In the genomic region with DNA sequence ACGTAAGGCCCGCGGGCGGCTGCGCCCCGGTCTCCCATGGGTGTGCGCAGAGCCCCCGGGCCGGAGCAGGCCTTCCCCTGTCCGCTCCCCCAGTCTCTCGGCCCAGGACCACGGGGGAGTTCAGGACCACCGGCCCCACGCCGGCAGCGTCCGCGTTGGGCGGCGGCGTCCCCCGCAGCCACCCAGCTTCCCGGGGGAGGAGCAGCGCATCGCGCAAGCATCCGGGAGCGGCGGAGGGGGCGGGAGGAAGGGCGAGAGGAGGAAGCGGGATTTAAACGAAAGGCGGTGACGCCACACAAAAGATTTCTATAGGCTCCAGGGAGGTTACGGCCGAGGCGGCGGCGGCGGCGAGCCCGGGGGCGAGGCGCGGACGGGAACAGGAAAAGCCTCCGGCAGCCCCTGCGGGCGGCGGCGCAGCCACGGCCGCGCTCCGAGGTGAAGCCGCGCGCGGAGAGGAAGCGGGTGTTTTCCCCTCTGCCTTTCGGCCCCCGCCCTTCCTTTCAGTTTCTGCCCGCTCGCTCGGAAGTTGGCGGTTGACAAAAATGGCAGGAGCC, we compare ENCODE assay signal across 1 cellular context.
TF ChIP-seq lines count a peak whose summit lies in the region.

A gene (plus strand): TSS at position 298 of the 554 bp plus-strand sequence. CDS start 1,349 bp downstream, outside the sequence.

TF ChIP-seq in HepG2, 621 proteins besides CTCF, POLR2A, EP300 and RAD21 (continued from another document and continues in another):
- TF ChIP-seq, protein P1, sequence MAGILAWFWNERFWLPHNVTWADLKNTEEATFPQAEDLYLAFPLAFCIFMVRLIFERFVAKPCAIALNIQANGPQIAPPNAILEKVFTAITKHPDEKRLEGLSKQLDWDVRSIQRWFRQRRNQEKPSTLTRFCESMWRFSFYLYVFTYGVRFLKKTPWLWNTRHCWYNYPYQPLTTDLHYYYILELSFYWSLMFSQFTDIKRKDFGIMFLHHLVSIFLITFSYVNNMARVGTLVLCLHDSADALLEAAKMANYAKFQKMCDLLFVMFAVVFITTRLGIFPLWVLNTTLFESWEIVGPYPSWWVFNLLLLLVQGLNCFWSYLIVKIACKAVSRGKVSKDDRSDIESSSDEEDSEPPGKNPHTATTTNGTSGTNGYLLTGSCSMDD (CRISPR knock-in tag; IDR thresholded peaks at IDR 0.05) = no peak
- TF ChIP-seq, protein P2, sequence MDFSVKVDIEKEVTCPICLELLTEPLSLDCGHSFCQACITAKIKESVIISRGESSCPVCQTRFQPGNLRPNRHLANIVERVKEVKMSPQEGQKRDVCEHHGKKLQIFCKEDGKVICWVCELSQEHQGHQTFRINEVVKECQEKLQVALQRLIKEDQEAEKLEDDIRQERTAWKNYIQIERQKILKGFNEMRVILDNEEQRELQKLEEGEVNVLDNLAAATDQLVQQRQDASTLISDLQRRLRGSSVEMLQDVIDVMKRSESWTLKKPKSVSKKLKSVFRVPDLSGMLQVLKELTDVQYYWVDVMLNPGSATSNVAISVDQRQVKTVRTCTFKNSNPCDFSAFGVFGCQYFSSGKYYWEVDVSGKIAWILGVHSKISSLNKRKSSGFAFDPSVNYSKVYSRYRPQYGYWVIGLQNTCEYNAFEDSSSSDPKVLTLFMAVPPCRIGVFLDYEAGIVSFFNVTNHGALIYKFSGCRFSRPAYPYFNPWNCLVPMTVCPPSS (IDR thresholded peaks at IDR 0.05) = no peak
- TF ChIP-seq SIN3B (IDR thresholded peaks at IDR 0.05; ENCODE audit: low read length) (no peak), POGZ (CRISPR knock-in tag; IDR thresholded peaks at IDR 0.05) (peak; percentile 58), NFIB (CRISPR knock-in tag; IDR thresholded peaks at IDR 0.05; ENCODE audit: borderline replicate concordance) (no peak), ZNF629 (CRISPR knock-in tag; conservative IDR thresholded peaks at IDR 0.05) (no peak), SNAPC2 (CRISPR knock-in tag; IDR thresholded peaks at IDR 0.05) (peak; percentile 67; the same call in 1 of the 2 replicates), ZBTB8A (CRISPR knock-in tag; IDR thresholded peaks at IDR 0.05; ENCODE audit: borderline replicate concordance, low read depth) (no peak), ZNF709 (CRISPR knock-in tag; IDR thresholded peaks at IDR 0.05) (peak; percentile 79; the same call in 1 of the 2 replicates), ZNF839 (CRISPR knock-in tag; IDR thresholded peaks at IDR 0.05; ENCODE audit: borderline replicate concordance) (no peak), ZFP36L2 (CRISPR knock-in tag; IDR thresholded peaks at IDR 0.05) (no peak), POLR2G (IDR thresholded peaks at IDR 0.05; ENCODE audit: low read depth, low read length) (peak; percentile 94), HOXA9 (CRISPR knock-in tag; IDR thresholded peaks at IDR 0.05; ENCODE audit: borderline replicate concordance) (no peak; the same call in 1 of the 2 replicates), BRCA1 (CRISPR knock-in tag; IDR thresholded peaks at IDR 0.05) (no peak), ZNF773 (CRISPR knock-in tag; IDR thresholded peaks at IDR 0.05; ENCODE audit: borderline replicate concordance) (no peak), ZNF432 (CRISPR knock-in tag; IDR thresholded peaks at IDR 0.05; ENCODE audit: borderline replicate concordance) (no peak), CREB1 (IDR thresholded peaks at IDR 0.05) (no peak), CREB1 (CRISPR knock-in tag; IDR thresholded peaks at IDR 0.05) (no peak), NRL (CRISPR knock-in tag; IDR thresholded peaks at IDR 0.05; ENCODE audit: borderline replicate concordance) (no peak), MEIS2 (CRISPR knock-in tag; IDR thresholded peaks at IDR 0.05) (peak; percentile 12; the same call in 1 of the 2 replicates), KLF16 (CRISPR knock-in tag; IDR thresholded peaks at IDR 0.05) (peak in 1 of 2 experiments; percentile 85; a peak in 2 of 4 replicates), RBAK (CRISPR knock-in tag; IDR thresholded peaks at IDR 0.05) (no peak), TCF7L2 (IDR thresholded peaks at IDR 0.05; ENCODE audit: low read depth, low read length) (no peak), ATF7-NPFF (CRISPR knock-in tag; IDR thresholded peaks at IDR 0.05; ENCODE audit: low read depth) (peak; percentile 78), PPARG (CRISPR knock-in tag; conservative IDR thresholded peaks at IDR 0.05) (peak; percentile 54), KDM2A (CRISPR knock-in tag; IDR thresholded peaks at IDR 0.05; ENCODE audit: borderline replicate concordance, low read depth) (peak; percentile 88), ZNF556 (CRISPR knock-in tag; IDR thresholded peaks at IDR 0.05; ENCODE audit: borderline replicate concordance) (no peak), ZNF160 (CRISPR knock-in tag; IDR thresholded peaks at IDR 0.05) (0 out of 2 replicates have a peak, but pooled peaks have one; percentile 25), ZNF225 (CRISPR knock-in tag; IDR thresholded peaks at IDR 0.05) (peak; percentile 67; the same call in 1 of the 2 replicates), ZNF264 (CRISPR knock-in tag; IDR thresholded peaks at IDR 0.05) (no peak)
- TF ChIP-seq, protein P3, sequence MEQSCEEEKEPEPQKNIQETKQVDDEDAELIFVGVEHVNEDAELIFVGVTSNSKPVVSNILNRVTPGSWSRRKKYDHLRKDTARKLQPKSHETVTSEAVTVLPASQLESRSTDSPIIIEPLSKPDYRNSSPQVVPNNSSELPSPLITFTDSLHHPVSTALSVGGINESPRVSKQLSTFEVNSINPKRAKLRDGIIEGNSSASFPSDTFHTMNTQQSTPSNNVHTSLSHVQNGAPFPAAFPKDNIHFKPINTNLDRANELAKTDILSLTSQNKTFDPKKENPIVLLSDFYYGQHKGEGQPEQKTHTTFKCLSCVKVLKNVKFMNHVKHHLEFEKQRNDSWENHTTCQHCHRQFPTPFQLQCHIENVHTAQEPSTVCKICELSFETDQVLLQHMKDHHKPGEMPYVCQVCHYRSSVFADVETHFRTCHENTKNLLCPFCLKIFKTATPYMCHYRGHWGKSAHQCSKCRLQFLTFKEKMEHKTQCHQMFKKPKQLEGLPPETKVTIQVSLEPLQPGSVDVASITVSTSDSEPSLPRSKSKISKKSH (CRISPR knock-in tag; IDR thresholded peaks at IDR 0.05; ENCODE audit: borderline replicate concordance) = no peak
- TF ChIP-seq, protein P4, sequence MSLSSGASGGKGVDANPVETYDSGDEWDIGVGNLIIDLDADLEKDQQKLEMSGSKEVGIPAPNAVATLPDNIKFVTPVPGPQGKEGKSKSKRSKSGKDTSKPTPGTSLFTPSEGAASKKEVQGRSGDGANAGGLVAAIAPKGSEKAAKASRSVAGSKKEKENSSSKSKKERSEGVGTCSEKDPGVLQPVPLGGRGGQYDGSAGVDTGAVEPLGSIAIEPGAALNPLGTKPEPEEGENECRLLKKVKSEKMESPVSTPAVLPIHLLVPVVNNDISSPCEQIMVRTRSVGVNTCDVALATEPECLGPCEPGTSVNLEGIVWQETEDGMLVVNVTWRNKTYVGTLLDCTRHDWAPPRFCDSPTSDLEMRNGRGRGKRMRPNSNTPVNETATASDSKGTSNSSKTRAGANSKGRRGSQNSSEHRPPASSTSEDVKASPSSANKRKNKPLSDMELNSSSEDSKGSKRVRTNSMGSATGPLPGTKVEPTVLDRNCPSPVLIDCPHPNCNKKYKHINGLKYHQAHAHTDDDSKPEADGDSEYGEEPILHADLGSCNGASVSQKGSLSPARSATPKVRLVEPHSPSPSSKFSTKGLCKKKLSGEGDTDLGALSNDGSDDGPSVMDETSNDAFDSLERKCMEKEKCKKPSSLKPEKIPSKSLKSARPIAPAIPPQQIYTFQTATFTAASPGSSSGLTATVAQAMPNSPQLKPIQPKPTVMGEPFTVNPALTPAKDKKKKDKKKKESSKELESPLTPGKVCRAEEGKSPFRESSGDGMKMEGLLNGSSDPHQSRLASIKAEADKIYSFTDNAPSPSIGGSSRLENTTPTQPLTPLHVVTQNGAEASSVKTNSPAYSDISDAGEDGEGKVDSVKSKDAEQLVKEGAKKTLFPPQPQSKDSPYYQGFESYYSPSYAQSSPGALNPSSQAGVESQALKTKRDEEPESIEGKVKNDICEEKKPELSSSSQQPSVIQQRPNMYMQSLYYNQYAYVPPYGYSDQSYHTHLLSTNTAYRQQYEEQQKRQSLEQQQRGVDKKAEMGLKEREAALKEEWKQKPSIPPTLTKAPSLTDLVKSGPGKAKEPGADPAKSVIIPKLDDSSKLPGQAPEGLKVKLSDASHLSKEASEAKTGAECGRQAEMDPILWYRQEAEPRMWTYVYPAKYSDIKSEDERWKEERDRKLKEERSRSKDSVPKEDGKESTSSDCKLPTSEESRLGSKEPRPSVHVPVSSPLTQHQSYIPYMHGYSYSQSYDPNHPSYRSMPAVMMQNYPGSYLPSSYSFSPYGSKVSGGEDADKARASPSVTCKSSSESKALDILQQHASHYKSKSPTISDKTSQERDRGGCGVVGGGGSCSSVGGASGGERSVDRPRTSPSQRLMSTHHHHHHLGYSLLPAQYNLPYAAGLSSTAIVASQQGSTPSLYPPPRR (CRISPR knock-in tag; IDR thresholded peaks at IDR 0.05; ENCODE audit: borderline replicate concordance) = no peak
- TF ChIP-seq, protein P5, sequence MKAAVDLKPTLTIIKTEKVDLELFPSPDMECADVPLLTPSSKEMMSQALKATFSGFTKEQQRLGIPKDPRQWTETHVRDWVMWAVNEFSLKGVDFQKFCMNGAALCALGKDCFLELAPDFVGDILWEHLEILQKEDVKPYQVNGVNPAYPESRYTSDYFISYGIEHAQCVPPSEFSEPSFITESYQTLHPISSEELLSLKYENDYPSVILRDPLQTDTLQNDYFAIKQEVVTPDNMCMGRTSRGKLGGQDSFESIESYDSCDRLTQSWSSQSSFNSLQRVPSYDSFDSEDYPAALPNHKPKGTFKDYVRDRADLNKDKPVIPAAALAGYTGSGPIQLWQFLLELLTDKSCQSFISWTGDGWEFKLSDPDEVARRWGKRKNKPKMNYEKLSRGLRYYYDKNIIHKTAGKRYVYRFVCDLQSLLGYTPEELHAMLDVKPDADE (CRISPR knock-in tag; IDR thresholded peaks at IDR 0.05) = no peak
- TF ChIP-seq, protein P6, sequence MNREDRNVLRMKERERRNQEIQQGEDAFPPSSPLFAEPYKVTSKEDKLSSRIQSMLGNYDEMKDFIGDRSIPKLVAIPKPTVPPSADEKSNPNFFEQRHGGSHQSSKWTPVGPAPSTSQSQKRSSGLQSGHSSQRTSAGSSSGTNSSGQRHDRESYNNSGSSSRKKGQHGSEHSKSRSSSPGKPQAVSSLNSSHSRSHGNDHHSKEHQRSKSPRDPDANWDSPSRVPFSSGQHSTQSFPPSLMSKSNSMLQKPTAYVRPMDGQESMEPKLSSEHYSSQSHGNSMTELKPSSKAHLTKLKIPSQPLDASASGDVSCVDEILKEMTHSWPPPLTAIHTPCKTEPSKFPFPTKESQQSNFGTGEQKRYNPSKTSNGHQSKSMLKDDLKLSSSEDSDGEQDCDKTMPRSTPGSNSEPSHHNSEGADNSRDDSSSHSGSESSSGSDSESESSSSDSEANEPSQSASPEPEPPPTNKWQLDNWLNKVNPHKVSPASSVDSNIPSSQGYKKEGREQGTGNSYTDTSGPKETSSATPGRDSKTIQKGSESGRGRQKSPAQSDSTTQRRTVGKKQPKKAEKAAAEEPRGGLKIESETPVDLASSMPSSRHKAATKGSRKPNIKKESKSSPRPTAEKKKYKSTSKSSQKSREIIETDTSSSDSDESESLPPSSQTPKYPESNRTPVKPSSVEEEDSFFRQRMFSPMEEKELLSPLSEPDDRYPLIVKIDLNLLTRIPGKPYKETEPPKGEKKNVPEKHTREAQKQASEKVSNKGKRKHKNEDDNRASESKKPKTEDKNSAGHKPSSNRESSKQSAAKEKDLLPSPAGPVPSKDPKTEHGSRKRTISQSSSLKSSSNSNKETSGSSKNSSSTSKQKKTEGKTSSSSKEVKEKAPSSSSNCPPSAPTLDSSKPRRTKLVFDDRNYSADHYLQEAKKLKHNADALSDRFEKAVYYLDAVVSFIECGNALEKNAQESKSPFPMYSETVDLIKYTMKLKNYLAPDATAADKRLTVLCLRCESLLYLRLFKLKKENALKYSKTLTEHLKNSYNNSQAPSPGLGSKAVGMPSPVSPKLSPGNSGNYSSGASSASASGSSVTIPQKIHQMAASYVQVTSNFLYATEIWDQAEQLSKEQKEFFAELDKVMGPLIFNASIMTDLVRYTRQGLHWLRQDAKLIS (CRISPR knock-in tag; IDR thresholded peaks at IDR 0.05) = no peak
- TF ChIP-seq, protein P7, sequence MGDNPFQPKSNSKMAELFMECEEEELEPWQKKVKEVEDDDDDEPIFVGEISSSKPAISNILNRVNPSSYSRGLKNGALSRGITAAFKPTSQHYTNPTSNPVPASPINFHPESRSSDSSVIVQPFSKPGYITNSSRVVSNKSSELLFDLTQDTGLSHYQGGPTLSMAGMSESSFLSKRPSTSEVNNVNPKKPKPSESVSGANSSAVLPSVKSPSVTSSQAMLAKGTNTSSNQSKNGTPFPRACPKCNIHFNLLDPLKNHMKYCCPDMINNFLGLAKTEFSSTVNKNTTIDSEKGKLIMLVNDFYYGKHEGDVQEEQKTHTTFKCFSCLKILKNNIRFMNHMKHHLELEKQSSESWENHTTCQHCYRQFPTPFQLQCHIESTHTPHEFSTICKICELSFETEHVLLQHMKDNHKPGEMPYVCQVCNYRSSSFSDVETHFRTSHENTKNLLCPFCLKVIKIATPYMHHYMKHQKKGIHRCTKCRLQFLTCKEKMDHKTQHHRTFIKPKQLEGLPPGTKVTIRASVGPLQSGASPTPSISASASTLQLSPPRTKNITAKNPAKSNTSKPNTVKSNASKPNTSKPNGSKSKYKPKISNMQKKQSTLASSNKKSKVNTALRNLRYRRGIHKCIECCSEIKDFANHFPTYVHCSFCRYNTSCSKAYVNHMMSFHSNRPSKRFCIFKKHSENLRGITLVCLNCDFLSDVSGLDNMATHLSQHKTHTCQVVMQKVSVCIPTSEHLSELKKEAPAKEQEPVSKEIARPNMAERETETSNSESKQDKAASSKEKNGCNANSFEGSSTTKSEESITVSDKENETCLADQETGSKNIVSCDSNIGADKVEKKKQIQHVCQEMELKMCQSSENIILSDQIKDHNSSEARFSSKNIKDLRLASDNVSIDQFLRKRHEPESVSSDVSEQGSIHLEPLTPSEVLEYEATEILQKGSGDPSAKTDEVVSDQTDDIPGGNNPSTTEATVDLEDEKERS (CRISPR knock-in tag; IDR thresholded peaks at IDR 0.05) = 0 out of 2 replicates have a peak, but pooled peaks have one; percentile 40
- TF ChIP-seq, protein P8, sequence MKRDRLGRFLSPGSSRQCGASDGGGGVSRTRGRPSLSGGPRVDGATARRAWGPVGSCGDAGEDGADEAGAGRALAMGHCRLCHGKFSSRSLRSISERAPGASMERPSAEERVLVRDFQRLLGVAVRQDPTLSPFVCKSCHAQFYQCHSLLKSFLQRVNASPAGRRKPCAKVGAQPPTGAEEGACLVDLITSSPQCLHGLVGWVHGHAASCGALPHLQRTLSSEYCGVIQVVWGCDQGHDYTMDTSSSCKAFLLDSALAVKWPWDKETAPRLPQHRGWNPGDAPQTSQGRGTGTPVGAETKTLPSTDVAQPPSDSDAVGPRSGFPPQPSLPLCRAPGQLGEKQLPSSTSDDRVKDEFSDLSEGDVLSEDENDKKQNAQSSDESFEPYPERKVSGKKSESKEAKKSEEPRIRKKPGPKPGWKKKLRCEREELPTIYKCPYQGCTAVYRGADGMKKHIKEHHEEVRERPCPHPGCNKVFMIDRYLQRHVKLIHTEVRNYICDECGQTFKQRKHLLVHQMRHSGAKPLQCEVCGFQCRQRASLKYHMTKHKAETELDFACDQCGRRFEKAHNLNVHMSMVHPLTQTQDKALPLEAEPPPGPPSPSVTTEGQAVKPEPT (CRISPR knock-in tag; IDR thresholded peaks at IDR 0.05; ENCODE audit: low read depth) = peak; percentile 28; the same call in 1 of the 2 replicates
- TF ChIP-seq, protein P9, sequence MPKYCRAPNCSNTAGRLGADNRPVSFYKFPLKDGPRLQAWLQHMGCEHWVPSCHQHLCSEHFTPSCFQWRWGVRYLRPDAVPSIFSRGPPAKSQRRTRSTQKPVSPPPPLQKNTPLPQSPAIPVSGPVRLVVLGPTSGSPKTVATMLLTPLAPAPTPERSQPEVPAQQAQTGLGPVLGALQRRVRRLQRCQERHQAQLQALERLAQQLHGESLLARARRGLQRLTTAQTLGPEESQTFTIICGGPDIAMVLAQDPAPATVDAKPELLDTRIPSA (CRISPR knock-in tag; IDR thresholded peaks at IDR 0.05; ENCODE audit: borderline replicate concordance) = 0 out of 2 replicates have a peak, but pooled peaks have one; percentile 11
